Comparison of ENCODE assay signal across 1 cellular context in genomic region chr1:115191691-115192090, GRCh38.
TF ChIP-seq lines count a peak whose summit lies in the region.

No MANE protein-coding gene starts in this region.

TF ChIP-seq in HepG2, 621 proteins besides CTCF, POLR2A, EP300 and RAD21 (continued from another document):
- TF ChIP-seq ZNF558 (CRISPR knock-in tag; IDR thresholded peaks at IDR 0.05; ENCODE audit: borderline replicate concordance) (no peak), NFE2L2 (IDR thresholded peaks at IDR 0.05; ENCODE audit: low read length) (no peak), ZFP62 (CRISPR knock-in tag; IDR thresholded peaks at IDR 0.05) (no peak)
- TF ChIP-seq, protein P1, sequence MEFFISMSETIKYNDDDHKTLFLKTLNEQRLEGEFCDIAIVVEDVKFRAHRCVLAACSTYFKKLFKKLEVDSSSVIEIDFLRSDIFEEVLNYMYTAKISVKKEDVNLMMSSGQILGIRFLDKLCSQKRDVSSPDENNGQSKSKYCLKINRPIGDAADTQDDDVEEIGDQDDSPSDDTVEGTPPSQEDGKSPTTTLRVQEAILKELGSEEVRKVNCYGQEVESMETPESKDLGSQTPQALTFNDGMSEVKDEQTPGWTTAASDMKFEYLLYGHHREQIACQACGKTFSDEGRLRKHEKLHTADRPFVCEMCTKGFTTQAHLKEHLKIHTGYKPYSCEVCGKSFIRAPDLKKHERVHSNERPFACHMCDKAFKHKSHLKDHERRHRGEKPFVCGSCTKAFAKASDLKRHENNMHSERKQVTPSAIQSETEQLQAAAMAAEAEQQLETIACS (CRISPR knock-in tag; IDR thresholded peaks at IDR 0.05), result no peak
- TF ChIP-seq, protein P2, sequence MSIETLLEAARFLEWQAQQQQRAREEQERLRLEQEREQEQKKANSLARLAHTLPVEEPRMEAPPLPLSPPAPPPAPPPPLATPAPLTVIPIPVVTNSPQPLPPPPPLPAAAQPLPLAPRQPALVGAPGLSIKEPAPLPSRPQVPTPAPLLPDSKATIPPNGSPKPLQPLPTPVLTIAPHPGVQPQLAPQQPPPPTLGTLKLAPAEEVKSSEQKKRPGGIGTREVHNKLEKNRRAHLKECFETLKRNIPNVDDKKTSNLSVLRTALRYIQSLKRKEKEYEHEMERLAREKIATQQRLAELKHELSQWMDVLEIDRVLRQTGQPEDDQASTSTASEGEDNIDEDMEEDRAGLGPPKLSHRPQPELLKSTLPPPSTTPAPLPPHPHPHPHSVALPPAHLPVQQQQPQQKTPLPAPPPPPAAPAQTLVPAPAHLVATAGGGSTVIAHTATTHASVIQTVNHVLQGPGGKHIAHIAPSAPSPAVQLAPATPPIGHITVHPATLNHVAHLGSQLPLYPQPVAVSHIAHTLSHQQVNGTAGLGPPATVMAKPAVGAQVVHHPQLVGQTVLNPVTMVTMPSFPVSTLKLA (IDR thresholded peaks at IDR 0.05), result peak; percentile 92
